ENCODE assay signal across 22 cellular contexts in genomic region chr10:21464134-21464533, GRCh38.
A peak's percentile ranks its signal among the peaks of the same experiment; 100 is the strongest.
DNase-seq lines count a peak whose midpoint lies in the region; ATAC-seq lines count a peak whose summit lies in the region.
"Had no signal": no experiment of that assay in that cellular context is flagged by ENCODE, and none has a peak within 500 bp of the region (broad histone marks: within the 10 kb centered on the region; RNA-seq: fewer than 3 reads in every experiment).

No MANE protein-coding gene starts in this region.

- ATAC-seq in HG03521 (IDR thresholded peaks at IDR 0.05; ENCODE audit: unreplicated experiment) (no peak), HG03159 (IDR thresholded peaks at IDR 0.05; ENCODE audit: unreplicated experiment) (no peak)
- ATAC-seq: activated CD4-positive, alpha-beta T cell treated with anti-CD3 and anti-CD28 coated beads for 36 hours; body of pancreas; GM12878; pancreas had no signal

- DNase-seq in DMS53 (lab: John Stamatoyannopoulos, UW) (peak; percentile 12), DMS53 treated with DMSO at 0.1 percent for 48 hours (lab: John Stamatoyannopoulos, UW; ENCODE audit: unreplicated experiment) (no peak), RPMI7951 (ENCODE audit: low read depth) (peak; percentile 47), kidney tubule cell (ENCODE audit: low spot score) (peak; percentile 35), SHP77 treated with DMSO at 0.1 percent for 48 hours (lab: John Stamatoyannopoulos, UW) (no peak)
- no peak for DNase-seq in activated CD4-positive, CD25-positive, alpha-beta regulatory T cell treated with anti-CD3 and anti-CD28 coated beads, Interleukin-2, amount 50 U/mL, for 72 hours
- DNase-seq: activated CD4-positive, alpha-beta T cell treated with anti-CD3 and anti-CD28 coated beads for 36 hours; activated CD8-positive, alpha-beta memory T cell treated with anti-CD3 and anti-CD28 coated beads for 24 hours; activated effector memory CD4-positive, alpha-beta T cell treated with anti-CD3 and anti-CD28 coated beads, Interleukin-2, amount 50 U/mL, for 16 hours; activated naive CD8-positive, alpha-beta T cell treated with anti-CD3 and anti-CD28 coated beads, Interleukin-2, amount 10 ng/mL, durations not matched to agents 7 days and 5 days; body of pancreas; CD8-positive, alpha-beta memory T cell; kidney; NCI-H1436 treated with DMSO at 0.1 percent for 48 hours; NCI-H82; pancreas; spleen; T-helper 2 cell; upper lobe of left lung had no signal

Comparison
In these comparisons a context has a peak if more than half of its experiments do, and no peak if none do; other contexts are left out.
1. DNase-seq: peak in DMS53 (single experiment), RPMI7951 (single experiment) and kidney tubule cell (single experiment); none in DMS53 treated with DMSO at 0.1 percent for 48 hours (single experiment), activated CD4-positive, CD25-positive, alpha-beta regulatory T cell treated with anti-CD3 and anti-CD28 coated beads, Interleukin-2, amount 50 U/mL, for 72 hours (single experiment) and SHP77 treated with DMSO at 0.1 percent for 48 hours (single experiment).